In the genomic region with DNA sequence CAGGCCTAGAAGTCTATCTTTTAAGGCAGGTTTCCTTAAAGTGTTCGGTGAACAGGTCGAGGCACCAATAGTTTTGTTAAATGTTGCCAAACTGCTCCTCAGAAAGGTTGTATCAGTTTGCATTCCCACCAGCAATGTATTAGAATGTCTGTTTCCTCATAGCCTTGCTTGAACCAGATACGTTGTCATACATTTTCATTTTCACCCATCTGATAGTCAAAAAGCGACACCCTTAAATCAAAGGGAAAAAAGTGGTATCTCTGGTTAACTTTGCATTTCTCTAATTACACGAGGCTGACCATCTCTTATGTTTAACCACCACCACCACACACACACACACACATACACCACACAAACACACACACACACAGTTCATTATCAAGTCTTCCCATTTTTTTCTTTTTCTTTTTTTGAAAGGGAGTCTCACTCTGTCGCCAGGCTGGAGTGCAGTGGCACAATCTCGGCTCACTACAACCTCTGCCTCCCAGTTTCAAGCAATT, we compare ENCODE assay signal across 1 cellular context.
TF ChIP-seq lines count a peak whose summit lies in the region.

No MANE protein-coding gene starts in this region.

TF ChIP-seq in GM12878, 131 proteins besides CTCF, POLR2A, EP300 and RAD21:
- TF ChIP-seq KLF5 (IDR thresholded peaks at IDR 0.05; ENCODE audit: partially characterized antibody) (no peak), MTA2 (IDR thresholded peaks at IDR 0.05; ENCODE audit: low read depth) (0 out of 2 replicates have a peak, but pooled peaks have one; percentile 22), RUNX3 (IDR thresholded peaks at IDR 0.05; ENCODE audit: low read length) (peak; percentile 58), NBN (IDR thresholded peaks at IDR 0.05) (0 out of 2 replicates have a peak, but pooled peaks have one; percentile 19), EZH2 (IDR thresholded peaks at IDR 0.05; ENCODE audit: borderline replicate concordance, control insufficient read depth, low read depth, low read length) (no peak)
